ENCODE assay signal across 14 cellular contexts in the genomic region with DNA sequence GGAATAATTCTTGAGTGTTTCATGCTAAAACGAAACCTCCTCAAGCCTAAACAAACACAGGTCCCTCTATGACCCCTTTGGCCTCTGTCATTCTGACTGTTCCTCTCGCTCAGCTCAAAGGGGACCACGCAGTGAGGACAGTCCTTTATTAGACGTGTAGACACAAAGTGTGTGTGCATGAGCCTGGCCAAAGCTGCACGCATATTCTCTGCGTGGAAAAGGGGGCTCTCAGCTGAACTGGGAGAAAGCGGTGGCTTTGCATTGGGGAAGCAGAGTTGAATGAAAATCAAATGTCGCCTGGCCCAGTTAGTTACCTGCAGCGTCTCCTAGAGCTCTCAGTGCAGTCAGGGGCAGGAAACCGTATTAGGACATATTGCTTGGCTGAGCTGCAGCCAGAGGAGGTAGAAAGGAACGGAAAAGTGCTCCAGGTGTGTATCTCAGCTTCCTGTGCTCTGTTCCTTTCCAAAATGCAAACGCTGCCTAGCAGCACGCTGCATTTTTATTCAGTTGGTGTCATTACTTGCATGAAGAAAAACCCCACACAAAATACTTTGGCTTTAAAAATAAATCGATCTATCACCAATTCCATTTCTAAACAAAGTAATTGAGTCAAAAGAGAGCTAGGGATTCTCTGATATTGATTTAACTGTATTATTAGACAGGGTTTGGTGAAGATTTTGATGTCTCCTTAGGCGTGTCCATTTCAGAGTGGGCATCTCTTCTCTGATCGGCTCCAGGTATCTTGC. TPM values are rescaled to one million over a fixed set of nuclear protein-coding genes. Genes with fewer than 3 reads are reported as not detected.
DNase-seq lines count a peak whose midpoint lies in the region; ATAC-seq, FAIRE-seq and TF ChIP-seq lines count a peak whose summit lies in the region.
"Had no signal": no experiment of that assay in that cellular context is flagged by ENCODE, and none has a peak within 500 bp of the region (broad histone marks: within the 10 kb centered on the region; RNA-seq: fewer than 3 reads in every experiment).

No MANE protein-coding gene starts in this region.

- peak overlapping the region; percentile 96 for H3K9ac ChIP-seq in SK-N-SH
- peak overlapping the region; percentile 86 for H3K9ac ChIP-seq in keratinocyte (ENCODE audit: control insufficient read depth, extremely low read depth, insufficient read depth, low read length)

- no peaks in the 10 kb centered on the region for H3K9me2 ChIP-seq in SK-N-SH

- peaks cover 98% of the 10 kb centered on the region for H3K79me2 ChIP-seq in SK-N-SH (ENCODE audit: insufficient read depth)
- H3K79me2 ChIP-seq in keratinocyte (ENCODE audit: control insufficient read depth, insufficient read depth, low read length): peaks cover 87% of the 10 kb centered on the region

- dilution Hi-C loops in keratinocyte (cut with MboI; ENCODE audit: extremely low pct_ligation_motif_present, low sequenced_read_pairs): no loop called here

- no peak for TF ChIP-seq RAD21 in SK-N-SH (IDR thresholded peaks at IDR 0.05; ENCODE audit: low read length)

- H2AFZ ChIP-seq in SK-N-SH (ENCODE audit: low read depth): no peak overlapping the region
- no peak overlapping the region for H2AFZ ChIP-seq in keratinocyte (ENCODE audit: control insufficient read depth, low read length)

- FAIRE-seq in keratinocyte (lab: Jason Lieb, UNC): peak; percentile 87

- H3K27ac ChIP-seq in SK-N-SH (ENCODE audit: low read depth in 2 of 2, low read length in 1 of 2): peak overlapping the region; percentile 96 to 98
- peak overlapping the region; percentile 82 for H3K27ac ChIP-seq in keratinocyte (ENCODE audit: control insufficient read depth, insufficient read depth, low read length)
- H3K27ac ChIP-seq: 22Rv1, neutrophil had no signal

- H4K20me1 ChIP-seq in SK-N-SH (ENCODE audit: insufficient read depth): peaks cover 53% of the 10 kb centered on the region
- no peaks in the 10 kb centered on the region for H4K20me1 ChIP-seq in keratinocyte (ENCODE audit: control insufficient read depth, extremely low read depth, insufficient read depth, low read length)

- TF ChIP-seq EP300 in SK-N-SH (IDR thresholded peaks at IDR 0.05; ENCODE audit: borderline replicate concordance in 1 of 2, low read depth in 1 of 2, low read length in 1 of 2): no peak

- H3K27me3 Mint-ChIP-seq in activated CD8-positive, alpha-beta T cell treated with anti-CD3 and anti-CD28 coated beads for 36 hours: no peaks in the 10 kb centered on the region

- H3K36me3 ChIP-seq in SK-N-SH (replicated peaks in 1 of 2; ENCODE audit: control insufficient read depth in 1 of 2, insufficient read depth in 2 of 2, low read length in 1 of 2) (peaks cover 61 to 67% of the 10 kb centered on the region in 2 experiments), keratinocyte (ENCODE audit: control insufficient read depth in 2 of 2, extremely low read depth in 1 of 2, insufficient read depth in 2 of 2, low read length in 2 of 2) (peaks cover 14 to 27% of the 10 kb centered on the region in 2 experiments)
- H3K36me3 ChIP-seq: neutrophil had no signal

- no peaks in the 10 kb centered on the region for H3K9me1 ChIP-seq in keratinocyte (ENCODE audit: control insufficient read depth, extremely low read depth, insufficient read depth, low read length)

- H3K9me3 Mint-ChIP-seq in activated CD8-positive, alpha-beta T cell treated with anti-CD3 and anti-CD28 coated beads for 36 hours: no peaks in the 10 kb centered on the region

- POLR2A ChIA-PET in SK-N-SH (lab: Yijun Ruan, JAX): interaction anchor here (0.6 to 5.3 kb wide), 10 partner anchors 9 to 1180 kb away, joined by 3 to 33 read pairs (median 8); no protein-coding TSS in a partner anchor
- POLR2A ChIA-PET in activated CD8-positive, alpha-beta T cell treated with anti-CD3 and anti-CD28 coated beads for 36 hours (lab: Charles Lee): interaction anchor here (0.9 to 2.5 kb wide), 6 partner anchors 10 to 357 kb away, joined by 3 to 9 read pairs (median 3); no protein-coding TSS in a partner anchor

- ATAC-seq in SK-N-SH treated with all-trans-retinoic acid at 6 μM for 48 hours (no peak), GM19397 (IDR thresholded peaks at IDR 0.05; ENCODE audit: unreplicated experiment) (no peak), GM21528 (IDR thresholded peaks at IDR 0.05; ENCODE audit: low FRiP score, unreplicated experiment) (no peak), sciatic nerve (no peak)
- ATAC-seq in activated CD8-positive, alpha-beta T cell treated with anti-CD3 and anti-CD28 coated beads for 36 hours: no peak

- H3K9me3 ChIP-seq in SK-N-SH (no peaks in the 10 kb centered on the region), keratinocyte (ENCODE audit: control insufficient read depth, low read depth, low read length) (no peaks in the 10 kb centered on the region)
- H3K9me3 ChIP-seq: neutrophil had no signal

- H3K27ac Mint-ChIP-seq in activated CD8-positive, alpha-beta T cell treated with anti-CD3 and anti-CD28 coated beads for 36 hours: peak overlapping the region; percentile 98

- peaks cover 78% of the 10 kb centered on the region for H3K36me3 Mint-ChIP-seq in activated CD8-positive, alpha-beta T cell treated with anti-CD3 and anti-CD28 coated beads for 36 hours (ENCODE audit: low read depth)

- 12% methylated on average over 16 of the region's 16 CpGs for WGBS in SK-N-SH (ENCODE audit: low lambda C conversion rate)

- peak overlapping the region; percentile 89 for H3K4me3 Mint-ChIP-seq in activated CD8-positive, alpha-beta T cell treated with anti-CD3 and anti-CD28 coated beads for 36 hours

- H3K4me3 ChIP-seq in SK-N-SH (ENCODE audit: low read depth in 2 of 2, low read length in 1 of 2) (peak overlapping the region; percentile 86 to 92), keratinocyte (ENCODE audit: control insufficient read depth in 2 of 3, extremely low read depth in 1 of 3, insufficient read depth in 2 of 3, low read depth in 1 of 3, low read length in 3 of 3) (peak overlapping the region; percentile 82 to 97 (median 87))

- H3K4me1 ChIP-seq in SK-N-SH (ENCODE audit: control insufficient read depth in 1 of 2, insufficient read depth in 2 of 2, low read depth in 1 of 2, low read length in 1 of 2) (peaks cover 16 to 57% of the 10 kb centered on the region in 2 experiments), keratinocyte (ENCODE audit: control insufficient read depth, extremely low read depth, insufficient read depth, low read length) (peaks cover 69% of the 10 kb centered on the region)

- H3K27me3 ChIP-seq in SK-N-SH (ENCODE audit: insufficient read depth) (no peaks in the 10 kb centered on the region), keratinocyte (ENCODE audit: control insufficient read depth, extremely low read depth, insufficient read depth, low read length) (no peaks in the 10 kb centered on the region)

- DNase-seq in SK-N-SH (no peak), keratinocyte (ENCODE audit: low read depth, low spot score) (no peak), sciatic nerve (ENCODE audit: low spot score) (no peak)
- DNase-seq in activated CD8-positive, alpha-beta T cell treated with anti-CD3 and anti-CD28 coated beads for 36 hours: no peak
- DNase-seq in stimulated activated CD8-positive, alpha-beta memory T cell treated with anti-CD3 and anti-CD28 coated beads, Interleukin-4, amount 100 ng/mL, for 48 hours: peak; percentile 39
- DNase-seq: HCEC 1CT, hypothalamus, NCI-H1048, T1000 had no signal

- peaks cover 36% of the 10 kb centered on the region for H3F3A ChIP-seq in SK-N-SH (replicated peaks; ENCODE audit: insufficient read depth)

- CTCF ChIA-PET in SK-N-SH (lab: Yijun Ruan, JAX): interaction anchor here (0.9 to 2.1 kb wide), 12 partner anchors 8 to 1245 kb away, joined by 3 to 9 read pairs (median 4); no protein-coding TSS in a partner anchor
- CTCF ChIA-PET in activated CD8-positive, alpha-beta T cell treated with anti-CD3 and anti-CD28 coated beads for 36 hours (lab: Charles Lee): interaction anchor here (1.3 to 2.0 kb wide), 3 partner anchors 21 to 385 kb away, joined by 3 to 4 read pairs (median 4); no protein-coding TSS in a partner anchor

- peaks cover 68% of the 10 kb centered on the region for H3K4me1 Mint-ChIP-seq in activated CD8-positive, alpha-beta T cell treated with anti-CD3 and anti-CD28 coated beads for 36 hours (ENCODE audit: low read depth)

- TF ChIP-seq CTCF in SK-N-SH (IDR thresholded peaks at IDR 0.05) (no peak), keratinocyte (optimal IDR thresholded peaks at IDR 0.05 in 1 of 3, IDR thresholded peaks at IDR 0.05 in 1 of 3, conservative IDR thresholded peaks at IDR 0.05 in 1 of 3; ENCODE audit: extremely low read depth in 1 of 3, insufficient read depth in 2 of 3, low read length in 3 of 3) (no peak)
- TF ChIP-seq CTCF in activated CD8-positive, alpha-beta T cell treated with anti-CD3 and anti-CD28 coated beads for 36 hours (IDR thresholded peaks at IDR 0.05): no peak

- intact Hi-C loops in activated CD8-positive, alpha-beta T cell treated with anti-CD3 and anti-CD28 coated beads for 36 hours (cut with micrococcal nuclease): loop anchor here (5.0 to 10.0 kb wide), 4 partner anchors 73 to 1035 kb away; no protein-coding TSS in a partner anchor
- intact Hi-C loops in sciatic nerve (cut with DNase I): loop anchor here (2.0 kb wide), 1 partner anchor 23 kb away; no protein-coding TSS in a partner anchor

- H3K4me2 ChIP-seq in SK-N-SH: peak overlapping the region; percentile 98
- H3K4me2 ChIP-seq in keratinocyte (ENCODE audit: control insufficient read depth, extremely low read depth, insufficient read depth, low read depth, low read length): peak overlapping the region; percentile 95

TF ChIP-seq in SK-N-SH, 30 proteins besides CTCF, POLR2A, EP300 and RAD21 (continues in another document):
- no peak for TF ChIP-seq FOXM1 (IDR thresholded peaks at IDR 0.05; ENCODE audit: low read depth)
- no peak for TF ChIP-seq TAF1 (IDR thresholded peaks at IDR 0.05; ENCODE audit: borderline replicate concordance, low read depth, low read length)
- TF ChIP-seq RCOR1 (IDR thresholded peaks at IDR 0.05; ENCODE audit: low read length): no peak

TF ChIP-seq in SK-N-SH treated with all-trans-retinoic acid at 6 μM for 48 hours, 23 proteins besides CTCF, POLR2A, EP300 and RAD21 (continues in another document):
- TF ChIP-seq ZFP30 (CRISPR knock-in tag; IDR thresholded peaks at IDR 0.05) (no peak), ESRRG (CRISPR knock-in tag; IDR thresholded peaks at IDR 0.05) (no peak), ZFP3 (CRISPR knock-in tag; IDR thresholded peaks at IDR 0.05) (no peak)

RNA-seq across cellular contexts. Expression of gene GATA3, which starts 4.9 kb away (rescaled TPM):
- polyA plus RNA-seq in SK-N-SH (2012; rRNA removed): 5.1 and 14.3 TPM in 2 replicates
- 13.1 and 16.2 TPM in 2 replicates for polyA plus RNA-seq in SK-N-SH (2012; cell fraction: cytosol; rRNA removed)
- 24.8 and 29.4 TPM in 2 replicates for polyA plus RNA-seq in SK-N-SH (2012; cell fraction: nucleus; rRNA removed)
- total RNA-seq in activated CD8-positive, alpha-beta T cell treated with anti-CD3 and anti-CD28 coated beads for 36 hours: 10 to 100 TPM; 24.4 to 27.2 TPM
- 1.7 to 7.7 TPM (median 4.0 TPM) in 3 replicates for polyA plus RNA-seq in keratinocyte
- 13.3 TPM for polyA plus RNA-seq in keratinocyte (2011; ENCODE audit: low read depth)
- polyA plus RNA-seq in keratinocyte (2011; cell fraction: cytosol; rRNA removed): 4.7 and 5.3 TPM in 2 replicates
- 15.8 and 15.9 TPM in 2 replicates for polyA plus RNA-seq in keratinocyte (2011; cell fraction: nucleus; rRNA removed)
- 20.8 and 33.0 TPM in 2 replicates for polyA plus RNA-seq in keratinocyte (2012; ENCODE audit: low replicate concordance)
- 1.0 to 7.4 TPM (median 1.9 TPM) in 3 replicates for polyA minus RNA-seq in keratinocyte
- 4.4 TPM for polyA minus RNA-seq in keratinocyte (2011; cell fraction: cytosol; rRNA and poly(A)+ RNA removed)
- 5.5 and 5.8 TPM in 2 replicates for polyA minus RNA-seq in keratinocyte (2011; cell fraction: nucleus; rRNA and poly(A)+ RNA removed)
- total RNA-seq in sciatic nerve: 2.6 TPM
